Comparison of ENCODE assay signal across 16 cellular contexts in genomic region chr10:48187126-48187525, GRCh38.
A peak's percentile ranks its signal among the peaks of the same experiment; 100 is the strongest.
DNase-seq lines count a peak whose midpoint lies in the region; ATAC-seq, FAIRE-seq and TF ChIP-seq lines count a peak whose summit lies in the region.
"Had no signal": no experiment of that assay in that cellular context is flagged by ENCODE, and none has a peak within 500 bp of the region (broad histone marks: within the 10 kb centered on the region; RNA-seq: fewer than 3 reads in every experiment).

No MANE protein-coding gene starts in this region.

- CTCF ChIA-PET in HepG2 (lab: Yijun Ruan, JAX; ENCODE audit: low intra/inter-chr PET ratio, low total read pairs) (no interaction called here), K562 (lab: Yijun Ruan, JAX; ENCODE audit: low intra/inter-chr PET ratio) (no interaction called here)

- ATAC-seq in HepG2 (no peak), right lobe of liver (no peak), K562 (peak; percentile 64), aorta (ENCODE audit: low FRiP score) (peak; percentile 16)
- ATAC-seq: GM12878, GM23338, HCT116 had no signal

- in situ Hi-C loops in HepG2 (cut with HindIII; ENCODE audit: extremely low pct_ligation_motif_present, low pct_unique_long_range_greater_than_20kb) (no loop called here), K562 (cut with MboI) (loop anchor here (10.0 kb wide), 1 partner anchor 1312 kb away; no protein-coding TSS in a partner anchor)

- H3K27ac ChIP-seq in HepG2 (ENCODE audit: extremely low read length, insufficient read depth, low read length) (peak overlapping the region; percentile 71), right lobe of liver (no peak overlapping the region), K562 (ENCODE audit: extremely low read depth, low read depth, low read length) (no peak overlapping the region), aorta (ENCODE audit: low read depth in 1 of 2, low read length in 2 of 2) (no peak overlapping the region)

- peak overlapping the region; percentile 71; the same call in 1 of the 2 replicates for H3K4me2 ChIP-seq in HepG2 (ENCODE audit: low read depth, low read length)
- H3K4me2 ChIP-seq in K562 (ENCODE audit: insufficient read depth, low read length): peak overlapping the region; percentile 21; the same call in 1 of the 2 replicates
- H3K4me2 ChIP-seq: GM23338 had no signal

- no peak for TF ChIP-seq EP300 in HepG2 (IDR thresholded peaks at IDR 0.05; ENCODE audit: low read depth in 2 of 2, low read length in 2 of 2)
- TF ChIP-seq EP300 in HepG2 (CRISPR knock-in tag; IDR thresholded peaks at IDR 0.05; ENCODE audit: borderline replicate concordance): no peak
- TF ChIP-seq EP300 in K562 (IDR thresholded peaks at IDR 0.05; ENCODE audit: low read length): no peak

- H3K27me3 ChIP-seq in HepG2 (ENCODE audit: control insufficient read depth in 1 of 2, insufficient read depth in 2 of 2, low read length in 2 of 2): no peaks in the 10 kb centered on the region
- no peaks in the 10 kb centered on the region for H3K27me3 ChIP-seq in right lobe of liver
- peaks cover 9 to 41% of the 10 kb centered on the region in 2 experiments; a peak in 4 of 5 replicates for H3K27me3 ChIP-seq in K562 (ENCODE audit: control insufficient read depth in 2 of 2, insufficient read depth in 2 of 2, low read length in 2 of 2)
- H3K27me3 ChIP-seq in aorta (ENCODE audit: control insufficient read depth in 1 of 2, insufficient read depth in 2 of 2, low read length in 1 of 2): no peaks in the 10 kb centered on the region

- no peak overlapping the region for H2AFZ ChIP-seq in HepG2 (ENCODE audit: low read length)
- no peak overlapping the region for H2AFZ ChIP-seq in K562 (ENCODE audit: low read depth, low read length)
- H2AFZ ChIP-seq: GM23338 had no signal

- H3K9ac ChIP-seq in HepG2 (ENCODE audit: insufficient read depth, low read depth, low read length) (no peak overlapping the region), K562 (ENCODE audit: insufficient read depth in 1 of 2, low read depth in 2 of 2, low read length in 2 of 2) (no peak overlapping the region)

- H3K4me3 ChIP-seq in HepG2 (replicated peaks in 1 of 3; ENCODE audit: insufficient read depth in 1 of 3, low read depth in 2 of 3, low read length in 3 of 3) (no peak overlapping the region), right lobe of liver (no peak overlapping the region), K562 (no peak overlapping the region), aorta (ENCODE audit: low read length in 2 of 2) (no peak overlapping the region)
- H3K4me3 ChIP-seq: GM12878, GM23338 had no signal

- intact Hi-C loops in HepG2 (cut with micrococcal nuclease; ENCODE audit: unreplicated experiment): loop anchor here (1.0 kb wide), 1 partner anchor 40 kb away; no protein-coding TSS in a partner anchor
- intact Hi-C loops in right lobe of liver (cut with DNase I): no loop called here
- intact Hi-C loops in K562 (cut with micrococcal nuclease): no loop called here
- intact Hi-C loops in aorta (cut with DNase I): no loop called here

- BruUV-seq in HepG2 (replicated peaks; lab: Mats Ljungman, UMichigan) (no TSS peak), K562 (replicated peaks; lab: Mats Ljungman, UMichigan) (no TSS peak)

- H3K79me2 ChIP-seq in HepG2 (ENCODE audit: insufficient read depth, low read length) (no peaks in the 10 kb centered on the region), K562 (ENCODE audit: control insufficient read depth, insufficient read depth, low read length) (no peaks in the 10 kb centered on the region)

- peaks cover 33% of the 10 kb centered on the region for H3K4me1 ChIP-seq in HepG2 (ENCODE audit: insufficient read depth, low read length)
- no peaks in the 10 kb centered on the region for H3K4me1 ChIP-seq in right lobe of liver
- peaks cover 4 to 7% of the 10 kb centered on the region in 2 experiments; a peak in 2 of 5 replicates for H3K4me1 ChIP-seq in K562 (replicated peaks in 1 of 2; ENCODE audit: control insufficient read depth in 2 of 2, insufficient read depth in 2 of 2, low read length in 2 of 2)
- H3K4me1 ChIP-seq in aorta (ENCODE audit: control insufficient read depth in 1 of 2, insufficient read depth in 2 of 2, low read length in 2 of 2): no peaks in the 10 kb centered on the region

- H3K36me3 ChIP-seq in HepG2 (replicated peaks in 1 of 2; ENCODE audit: control insufficient read depth in 1 of 2, insufficient read depth in 2 of 2, low read length in 2 of 2): no peaks in the 10 kb centered on the region
- no peaks in the 10 kb centered on the region for H3K36me3 ChIP-seq in right lobe of liver
- no peaks in the 10 kb centered on the region for H3K36me3 ChIP-seq in K562 (ENCODE audit: control insufficient read depth, insufficient read depth, low read length)
- H3K36me3 ChIP-seq in aorta (ENCODE audit: control insufficient read depth in 1 of 2, insufficient read depth in 2 of 2, low read length in 1 of 2): no peaks in the 10 kb centered on the region

- TF ChIP-seq POLR2A in HepG2 (IDR thresholded peaks at IDR 0.05; ENCODE audit: insufficient read depth in 1 of 2, low read depth in 2 of 2, low read length in 2 of 2) (no peak), right lobe of liver (IDR thresholded peaks at IDR 0.05) (no peak), K562 (conservative IDR thresholded peaks at IDR 0.05) (no peak)

- TF ChIP-seq RAD21 in HepG2 (CRISPR knock-in tag; IDR thresholded peaks at IDR 0.05) (no peak), K562 (CRISPR knock-in tag; conservative IDR thresholded peaks at IDR 0.05 in 1 of 2, IDR thresholded peaks at IDR 0.05 in 1 of 2) (no peak)

- no peak for DNase-seq in HepG2 (ENCODE audit: low spot score)
- DNase-seq in right lobe of liver: no peak
- DNase-seq in K562 (ENCODE audit: extremely low read depth in 1 of 4, low spot score in 3 of 4): peak in 2 of 4 experiments; percentile 14 to 28
- DNase-seq in aorta: no peak
- no peak for DNase-seq in DMS53 treated with DMSO at 0.1 percent for 48 hours (lab: John Stamatoyannopoulos, UW; ENCODE audit: unreplicated experiment)
- DNase-seq in RKO (ENCODE audit: low spot score): no peak
- DNase-seq: CD4-positive, alpha-beta memory T cell; COR-L47; DMS153; DMS79; EL; GDM1; H9 had no signal

- POLR2A ChIA-PET in HepG2 (lab: Yijun Ruan, JAX): no interaction called here
- POLR2A ChIA-PET in K562 (lab: Yijun Ruan, JAX): interaction anchor here (1.4 kb wide), 1 partner anchor 9 kb away, joined by 3 read pairs; no protein-coding TSS in a partner anchor

- H3K9me1 ChIP-seq in K562 (ENCODE audit: control insufficient read depth, insufficient read depth, low read length): no peaks in the 10 kb centered on the region

- H3K9me3 ChIP-seq in HepG2 (ENCODE audit: low read length): no peaks in the 10 kb centered on the region
- H3K9me3 ChIP-seq in right lobe of liver: no peaks in the 10 kb centered on the region
- 0 out of 2 replicates have a peak, but pooled peaks cover 3% of the 10 kb centered on the region for H3K9me3 ChIP-seq in K562 (replicated peaks; ENCODE audit: control insufficient read depth, insufficient read depth, low read depth, low read length)
- no peaks in the 10 kb centered on the region for H3K9me3 ChIP-seq in aorta (ENCODE audit: control insufficient read depth, low read length)

- TF ChIP-seq CTCF in HepG2 (CRISPR knock-in tag; IDR thresholded peaks at IDR 0.05) (no peak), right lobe of liver (IDR thresholded peaks at IDR 0.05) (no peak), K562 (IDR thresholded peaks at IDR 0.05 in 2 of 3, conservative IDR thresholded peaks at IDR 0.05 in 1 of 3; ENCODE audit: insufficient read depth in 2 of 3, low read depth in 1 of 3, low read length in 3 of 3) (no peak)

- FAIRE-seq in HepG2 (lab: Jason Lieb, UNC) (no peak), K562 (lab: Jason Lieb, UNC) (no peak)
- FAIRE-seq: GM12878 had no signal

- no peaks in the 10 kb centered on the region for H4K20me1 ChIP-seq in HepG2 (ENCODE audit: insufficient read depth, low read length)
- 0 out of 2 replicates have a peak, but pooled peaks cover 4% of the 10 kb centered on the region for H4K20me1 ChIP-seq in K562 (replicated peaks; ENCODE audit: control insufficient read depth, insufficient read depth, low read length)

- WGBS in HepG2 (ENCODE audit: low lambda C conversion rate): 46% methylated on average over 6 of the region's 7 CpGs
- WGBS in right lobe of liver (ENCODE audit: insufficient coverage, low coverage, low lambda C conversion rate, missing lambda C conversion rate): 71% methylated on average over 7 of the region's 7 CpGs
- WGBS in K562 (ENCODE audit: insufficient coverage, low coverage, missing lambda C conversion rate): 5% methylated on average over 7 of the region's 7 CpGs
- 90 to 95% methylated on average over 7 of the region's 7 CpGs for WGBS in aorta, 2 donors

TF ChIP-seq in HepG2, 621 proteins besides CTCF, POLR2A, EP300 and RAD21:
- TF ChIP-seq MXD1 (CRISPR knock-in tag; IDR thresholded peaks at IDR 0.05) (no peak), ZNF446 (CRISPR knock-in tag; IDR thresholded peaks at IDR 0.05) (no peak)

TF ChIP-seq in K562, 482 proteins besides CTCF, POLR2A, EP300 and RAD21:
- TF ChIP-seq RCOR1 (IDR thresholded peaks at IDR 0.05; ENCODE audit: borderline replicate concordance in 1 of 2, low read depth in 2 of 2, low read length in 2 of 2) (0 out of 4 replicates have a peak, but pooled peaks of 1 of the 2 experiments have one; percentile 26), ESRRA (IDR thresholded peaks at IDR 0.05; ENCODE audit: borderline replicate concordance, low read depth) (peak; percentile 60; the same call in 1 of the 2 replicates), ZNF133 (CRISPR knock-in tag; IDR thresholded peaks at IDR 0.05) (no peak), ARID3A (IDR thresholded peaks at IDR 0.05; ENCODE audit: borderline replicate concordance, low read depth, low read length) (no peak)

Comparison
In these comparisons a context has a peak if more than half of its experiments do, and no peak if none do; other contexts are left out.
1. ATAC-seq: peak in K562 (single experiment) and aorta (single experiment); none in HepG2 (single experiment) and right lobe of liver (0 of 4).
2. Of the 241 proteins assayed by ChIP-seq in both HepG2 and K562: peak only in HepG2: none; only in K562: ESRRA; in both: none; in neither: 240.